Comparison of ENCODE assay signal across 13 cellular contexts in genomic region chr6:27148404-27148795, GRCh38.
DNase-seq lines count a peak whose midpoint lies in the region; ATAC-seq and TF ChIP-seq lines count a peak whose summit lies in the region.
"Had no signal": no experiment of that assay in that cellular context is flagged by ENCODE, and none has a peak within 500 bp of the region (broad histone marks: within the 10 kb centered on the region; RNA-seq: fewer than 3 reads in every experiment).

No MANE protein-coding gene starts in this region.

- no peaks in the 10 kb centered on the region for H3K9me3 Mint-ChIP-seq in CD8-positive, alpha-beta memory T cell
- H3K9me3 Mint-ChIP-seq in glutamatergic neuron (ENCODE audit: unreplicated experiment), result no peaks in the 10 kb centered on the region
- H3K9me3 Mint-ChIP-seq in endothelial cell (ENCODE audit: unreplicated experiment), result no peaks in the 10 kb centered on the region

- H2AFZ ChIP-seq in HCT116 (ENCODE audit: low read depth, low read length, poor library complexity, severe bottlenecking), result no peak overlapping the region
- H2AFZ ChIP-seq: parathyroid adenoma had no signal

- no peak for ATAC-seq in HCT116
- no peak for ATAC-seq in RWPE2 (ENCODE audit: low read depth)
- ATAC-seq: body of pancreas had no signal

- no peak for TF ChIP-seq POLR2A in HCT116 (IDR thresholded peaks at IDR 0.05; ENCODE audit: borderline replicate concordance, extremely low read depth, insufficient read depth, insufficient read length)

- H3K4me3 ChIP-seq in CD8-positive, alpha-beta memory T cell (ENCODE audit: low read length), result no peak overlapping the region
- H3K4me3 ChIP-seq in HCT116 (replicated peaks in 1 of 2; ENCODE audit: low read depth in 1 of 2, low read length in 2 of 2) (peak overlapping the region in 1 of 2 experiments; percentile 70; a peak in 2 of 4 replicates), RWPE2 (ENCODE audit: severe bottlenecking) (no peak overlapping the region)

- intact Hi-C loops in HCT116 (cut with micrococcal nuclease), result loop anchor here (5.0 kb wide), 3 partner anchors 664 to 951 kb away; a partner anchor contains a TSS

- H3K9ac ChIP-seq in HCT116 (ENCODE audit: low read length), result peak overlapping the region; percentile 86
- H3K9ac ChIP-seq: parathyroid adenoma had no signal

- H3K27ac ChIP-seq in CD8-positive, alpha-beta memory T cell (ENCODE audit: low read depth, low read length), result peak overlapping the region; percentile 91
- peak overlapping the region; percentile 94 for H3K27ac ChIP-seq in HCT116 (ENCODE audit: low read depth, low read length)
- H3K27ac ChIP-seq in RWPE2 (ENCODE audit: poor library complexity, severe bottlenecking), result peak overlapping the region; percentile 97
- H3K27ac ChIP-seq: parathyroid adenoma had no signal

- TF ChIP-seq RAD21 in HCT116 (IDR thresholded peaks at IDR 0.05; ENCODE audit: low read depth), result no peak

- POLR2A ChIA-PET in CD8-positive, alpha-beta memory T cell (lab: Charles Lee), result interaction anchor here (1.9 to 6.1 kb wide), 2 partner anchors 16 to 1025 kb away, joined by 21 to 231 read pairs; a partner anchor contains a TSS
- POLR2A ChIA-PET in HCT116 (lab: Charles Lee), result interaction anchor here (0.9 to 10.2 kb wide), 10 partner anchors 16 to 1127 kb away, joined by 5 to 390 read pairs (median 28); a partner anchor contains a TSS

- H3K4me1 ChIP-seq in CD8-positive, alpha-beta memory T cell (ENCODE audit: insufficient read depth, low read length), result peaks cover 11% of the 10 kb centered on the region
- H3K4me1 ChIP-seq in HCT116 (ENCODE audit: control insufficient read depth in 1 of 2, insufficient read depth in 2 of 2, low read length in 2 of 2) (peaks cover 26 to 55% of the 10 kb centered on the region in 2 experiments), RWPE2 (ENCODE audit: insufficient read depth, poor library complexity, severe bottlenecking) (peaks cover 4% of the 10 kb centered on the region)
- H3K4me1 ChIP-seq: parathyroid adenoma had no signal

- 0 out of 2 replicates have a peak, but pooled peaks cover 4% of the 10 kb centered on the region for H3K79me2 ChIP-seq in HCT116 (ENCODE audit: insufficient read depth, low read length)
- H3K79me2 ChIP-seq: parathyroid adenoma had no signal

- H3K27me3 ChIP-seq in CD8-positive, alpha-beta memory T cell (ENCODE audit: insufficient read depth, low read length, poor library complexity, severe bottlenecking), result no peaks in the 10 kb centered on the region
- H3K27me3 ChIP-seq in HCT116 (ENCODE audit: insufficient read depth, low read length), result no peaks in the 10 kb centered on the region
- H3K27me3 ChIP-seq in RWPE2 (ENCODE audit: insufficient read depth, poor library complexity, severe bottlenecking), result no peaks in the 10 kb centered on the region
- H3K27me3 ChIP-seq: body of pancreas had no signal

- no peaks in the 10 kb centered on the region for H3K9me3 ChIP-seq in CD8-positive, alpha-beta memory T cell (ENCODE audit: low read length)
- H3K9me3 ChIP-seq in HCT116 (ENCODE audit: control insufficient read depth in 1 of 2, insufficient read depth in 1 of 2, low read depth in 1 of 2, low read length in 2 of 2), result no peaks in the 10 kb centered on the region
- H3K9me3 ChIP-seq in RWPE2 (ENCODE audit: severe bottlenecking), result no peaks in the 10 kb centered on the region
- H3K9me3 ChIP-seq: body of pancreas had no signal

- H3K36me3 Mint-ChIP-seq in CD8-positive, alpha-beta memory T cell, result peaks cover under 1 to 1% (median under 1%) of the 10 kb centered on the region in 3 donors
- H3K36me3 Mint-ChIP-seq in glutamatergic neuron (ENCODE audit: unreplicated experiment), result no peaks in the 10 kb centered on the region
- H3K36me3 Mint-ChIP-seq in endothelial cell (ENCODE audit: low read depth, unreplicated experiment), result no peaks in the 10 kb centered on the region

- H4K20me1 ChIP-seq in HCT116 (ENCODE audit: insufficient read depth), result no peaks in the 10 kb centered on the region

- peaks cover 2 to 16% (median 8%) of the 10 kb centered on the region in 3 donors for H3K4me1 Mint-ChIP-seq in CD8-positive, alpha-beta memory T cell
- H3K4me1 Mint-ChIP-seq in glutamatergic neuron (ENCODE audit: low read depth, unreplicated experiment), result peaks cover 2% of the 10 kb centered on the region
- no peaks in the 10 kb centered on the region for H3K4me1 Mint-ChIP-seq in endothelial cell (ENCODE audit: unreplicated experiment)

- H3K27me3 Mint-ChIP-seq in CD8-positive, alpha-beta memory T cell, result no peaks in the 10 kb centered on the region
- H3K27me3 Mint-ChIP-seq in glutamatergic neuron (ENCODE audit: unreplicated experiment) (no peaks in the 10 kb centered on the region), endothelial cell (ENCODE audit: unreplicated experiment) (no peaks in the 10 kb centered on the region)

- H3K4me3 Mint-ChIP-seq in CD8-positive, alpha-beta memory T cell, result peak overlapping the region in 3 of 7 donors; percentile 11 to 75 (median 65)
- H3K4me3 Mint-ChIP-seq in glutamatergic neuron (ENCODE audit: unreplicated experiment), result peak overlapping the region; percentile 50
- H3K4me3 Mint-ChIP-seq in endothelial cell (ENCODE audit: unreplicated experiment), result no peak overlapping the region

- H3K27ac Mint-ChIP-seq in CD8-positive, alpha-beta memory T cell, result peak overlapping the region in 3 of 8 donors; percentile 14 to 55 (median 37)
- peak overlapping the region; percentile 18 for H3K27ac Mint-ChIP-seq in glutamatergic neuron (ENCODE audit: unreplicated experiment)
- no peak overlapping the region for H3K27ac Mint-ChIP-seq in endothelial cell (ENCODE audit: unreplicated experiment)

- BruUV-seq in HCT116 (replicated peaks; lab: Mats Ljungman, UMichigan), result no TSS peak

- RAD21 ChIA-PET in HCT116 (lab: Charles Lee; ENCODE audit: low non-redundant PET in 1 of 2, low total read pairs in 2 of 2, uncharacterized antibody in 2 of 2, unreplicated experiment in 2 of 2), result no interaction called here

- peak overlapping the region; percentile 79 for H3K4me2 ChIP-seq in HCT116 (ENCODE audit: low read length)

- CTCF ChIA-PET in CD8-positive, alpha-beta memory T cell (lab: Charles Lee), result interaction anchor here (0.8 to 6.5 kb wide), 3 partner anchors 8 to 21 kb away, joined by 4 to 80 read pairs (median 18); a partner anchor contains a TSS
- CTCF ChIA-PET in HCT116 (lab: Charles Lee), result no interaction called here

- no peak for TF ChIP-seq CTCF in HCT116 (IDR thresholded peaks at IDR 0.05 in 2 of 3, conservative IDR thresholded peaks at IDR 0.05 in 1 of 3; ENCODE audit: borderline replicate concordance in 1 of 3, insufficient read depth in 1 of 3, low read depth in 2 of 3, low read length in 2 of 3)
- TF ChIP-seq CTCF in RWPE2 (IDR thresholded peaks at IDR 0.05; ENCODE audit: poor library complexity, severe bottlenecking), result no peak
- no peak for TF ChIP-seq CTCF in glutamatergic neuron (IDR thresholded peaks at IDR 0.05; ENCODE audit: partially characterized antibody, unreplicated experiment)
- TF ChIP-seq CTCF in endothelial cell (IDR thresholded peaks at IDR 0.05; ENCODE audit: unreplicated experiment), result no peak

- no peaks in the 10 kb centered on the region for H3K36me3 ChIP-seq in CD8-positive, alpha-beta memory T cell (ENCODE audit: insufficient read depth, low read length)
- no peaks in the 10 kb centered on the region for H3K36me3 ChIP-seq in HCT116 (ENCODE audit: control insufficient read depth in 1 of 2, insufficient read depth in 2 of 2, low read length in 2 of 2)
- no peaks in the 10 kb centered on the region for H3K36me3 ChIP-seq in RWPE2 (ENCODE audit: low read depth)

- H3K9me2 ChIP-seq in HCT116 (ENCODE audit: insufficient read depth), result no peaks in the 10 kb centered on the region

- no peak for DNase-seq in CD8-positive, alpha-beta memory T cell
- no peak for DNase-seq in HCT116 (ENCODE audit: low read depth, low spot score)
- DNase-seq in RWPE2 (ENCODE audit: low spot score), result no peak
- DNase-seq in glutamatergic neuron, result no peak
- DNase-seq in endothelial cell (ENCODE audit: low spot score), result no peak
- DNase-seq in AG08395 (ENCODE audit: low spot score), result no peak
- DNase-seq in DMS53 treated with DMSO at 0.1 percent for 48 hours (lab: John Stamatoyannopoulos, UW; ENCODE audit: unreplicated experiment), result no peak
- DNase-seq in activated CD4-positive, CD25-positive, alpha-beta regulatory T cell (lab: John Stamatoyannopoulos, UW), result no peak
- DNase-seq: body of pancreas, foreskin fibroblast, midbrain, small intestine had no signal

TF ChIP-seq in HCT116, 20 proteins besides CTCF, POLR2A, EP300 and RAD21:
- TF ChIP-seq CBX3 (IDR thresholded peaks at IDR 0.05; ENCODE audit: low read depth) (no peak), EGR1 (IDR thresholded peaks at IDR 0.05; ENCODE audit: low read depth) (0 out of 2 replicates have a peak, but pooled peaks have one; percentile 8)
TF ChIP-seq in HCT116: peak in this region for 1.
